ENCODE assay signal across 1 cellular context in the genomic region with DNA sequence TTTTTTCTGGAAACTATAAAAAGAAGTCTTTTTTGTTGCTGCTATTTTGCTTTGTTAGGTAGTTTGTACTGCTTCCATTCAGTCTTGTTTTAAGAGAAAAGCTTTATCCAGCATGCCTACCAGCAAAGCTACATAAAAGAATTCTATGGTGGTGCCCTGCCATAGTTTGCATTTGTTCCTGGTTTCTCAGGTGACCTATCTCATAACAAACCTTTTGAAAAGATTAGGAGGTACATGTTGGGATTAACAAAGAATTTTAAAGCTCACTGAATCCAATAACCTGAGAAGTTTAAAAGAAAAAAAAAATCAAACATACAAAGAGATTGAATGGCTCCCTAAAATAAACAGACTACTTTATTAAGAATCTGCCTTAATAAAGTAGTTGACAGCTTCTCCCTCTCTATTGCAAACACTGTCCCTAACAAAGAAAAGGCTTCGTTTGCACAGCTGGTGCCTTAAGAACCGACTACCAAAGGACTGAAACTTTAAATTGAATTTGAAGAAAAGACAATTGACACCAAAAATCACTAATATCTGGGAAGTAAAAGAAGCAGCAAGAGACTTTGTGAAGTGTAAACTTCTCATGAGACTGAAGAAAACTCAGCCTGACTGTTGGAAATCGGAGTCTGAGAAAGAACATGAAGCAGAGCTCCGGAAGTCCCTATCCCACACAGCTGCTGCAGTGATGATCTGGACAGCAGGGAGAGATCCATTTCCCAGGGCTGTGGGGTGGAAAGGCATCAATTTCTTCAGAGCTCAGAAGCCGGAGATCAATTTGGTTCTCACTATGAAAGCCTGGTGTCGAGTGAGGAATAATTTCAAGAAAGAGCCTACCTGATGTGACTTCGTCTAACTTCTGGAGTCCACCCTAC.
TF ChIP-seq lines count a peak whose summit lies in the region.

No MANE protein-coding gene starts in this region.

TF ChIP-seq in WTC11, 78 proteins besides CTCF, POLR2A, EP300 and RAD21:
- TF ChIP-seq, protein P1, sequence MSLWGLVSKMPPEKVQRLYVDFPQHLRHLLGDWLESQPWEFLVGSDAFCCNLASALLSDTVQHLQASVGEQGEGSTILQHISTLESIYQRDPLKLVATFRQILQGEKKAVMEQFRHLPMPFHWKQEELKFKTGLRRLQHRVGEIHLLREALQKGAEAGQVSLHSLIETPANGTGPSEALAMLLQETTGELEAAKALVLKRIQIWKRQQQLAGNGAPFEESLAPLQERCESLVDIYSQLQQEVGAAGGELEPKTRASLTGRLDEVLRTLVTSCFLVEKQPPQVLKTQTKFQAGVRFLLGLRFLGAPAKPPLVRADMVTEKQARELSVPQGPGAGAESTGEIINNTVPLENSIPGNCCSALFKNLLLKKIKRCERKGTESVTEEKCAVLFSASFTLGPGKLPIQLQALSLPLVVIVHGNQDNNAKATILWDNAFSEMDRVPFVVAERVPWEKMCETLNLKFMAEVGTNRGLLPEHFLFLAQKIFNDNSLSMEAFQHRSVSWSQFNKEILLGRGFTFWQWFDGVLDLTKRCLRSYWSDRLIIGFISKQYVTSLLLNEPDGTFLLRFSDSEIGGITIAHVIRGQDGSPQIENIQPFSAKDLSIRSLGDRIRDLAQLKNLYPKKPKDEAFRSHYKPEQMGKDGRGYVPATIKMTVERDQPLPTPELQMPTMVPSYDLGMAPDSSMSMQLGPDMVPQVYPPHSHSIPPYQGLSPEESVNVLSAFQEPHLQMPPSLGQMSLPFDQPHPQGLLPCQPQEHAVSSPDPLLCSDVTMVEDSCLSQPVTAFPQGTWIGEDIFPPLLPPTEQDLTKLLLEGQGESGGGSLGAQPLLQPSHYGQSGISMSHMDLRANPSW (CRISPR knock-in tag; conservative IDR thresholded peaks at IDR 0.05; ENCODE audit: low read depth) = no peak
- TF ChIP-seq CDX4 (CRISPR knock-in tag; IDR thresholded peaks at IDR 0.05; ENCODE audit: borderline replicate concordance) = no peak
- TF ChIP-seq ATF1 (CRISPR knock-in tag; IDR thresholded peaks at IDR 0.05) = no peak
- no peak for TF ChIP-seq NR1H2 (CRISPR knock-in tag; IDR thresholded peaks at IDR 0.05)
- TF ChIP-seq E2F1 (CRISPR knock-in tag; IDR thresholded peaks at IDR 0.05) = no peak
- TF ChIP-seq ZNF396 (CRISPR knock-in tag; IDR thresholded peaks at IDR 0.05; ENCODE audit: borderline replicate concordance) = no peak
- no peak for TF ChIP-seq JUN (CRISPR knock-in tag; IDR thresholded peaks at IDR 0.05)
- TF ChIP-seq HMGA2 (CRISPR knock-in tag; IDR thresholded peaks at IDR 0.05) = no peak
- TF ChIP-seq FOXJ3 (CRISPR knock-in tag; IDR thresholded peaks at IDR 0.05; ENCODE audit: borderline replicate concordance) = no peak
- TF ChIP-seq ZNF263 (CRISPR knock-in tag; IDR thresholded peaks at IDR 0.05; ENCODE audit: low read depth) = no peak
- no peak for TF ChIP-seq TEAD4 (CRISPR knock-in tag; IDR thresholded peaks at IDR 0.05)
- no peak for TF ChIP-seq ARID4B (CRISPR knock-in tag; IDR thresholded peaks at IDR 0.05; ENCODE audit: borderline replicate concordance)
- TF ChIP-seq, protein P2, sequence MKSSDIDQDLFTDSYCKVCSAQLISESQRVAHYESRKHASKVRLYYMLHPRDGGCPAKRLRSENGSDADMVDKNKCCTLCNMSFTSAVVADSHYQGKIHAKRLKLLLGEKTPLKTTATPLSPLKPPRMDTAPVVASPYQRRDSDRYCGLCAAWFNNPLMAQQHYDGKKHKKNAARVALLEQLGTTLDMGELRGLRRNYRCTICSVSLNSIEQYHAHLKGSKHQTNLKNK (CRISPR knock-in tag; IDR thresholded peaks at IDR 0.05) = no peak
- TF ChIP-seq ESRRA (CRISPR knock-in tag; IDR thresholded peaks at IDR 0.05; ENCODE audit: borderline replicate concordance) = no peak
- TF ChIP-seq, protein P3, sequence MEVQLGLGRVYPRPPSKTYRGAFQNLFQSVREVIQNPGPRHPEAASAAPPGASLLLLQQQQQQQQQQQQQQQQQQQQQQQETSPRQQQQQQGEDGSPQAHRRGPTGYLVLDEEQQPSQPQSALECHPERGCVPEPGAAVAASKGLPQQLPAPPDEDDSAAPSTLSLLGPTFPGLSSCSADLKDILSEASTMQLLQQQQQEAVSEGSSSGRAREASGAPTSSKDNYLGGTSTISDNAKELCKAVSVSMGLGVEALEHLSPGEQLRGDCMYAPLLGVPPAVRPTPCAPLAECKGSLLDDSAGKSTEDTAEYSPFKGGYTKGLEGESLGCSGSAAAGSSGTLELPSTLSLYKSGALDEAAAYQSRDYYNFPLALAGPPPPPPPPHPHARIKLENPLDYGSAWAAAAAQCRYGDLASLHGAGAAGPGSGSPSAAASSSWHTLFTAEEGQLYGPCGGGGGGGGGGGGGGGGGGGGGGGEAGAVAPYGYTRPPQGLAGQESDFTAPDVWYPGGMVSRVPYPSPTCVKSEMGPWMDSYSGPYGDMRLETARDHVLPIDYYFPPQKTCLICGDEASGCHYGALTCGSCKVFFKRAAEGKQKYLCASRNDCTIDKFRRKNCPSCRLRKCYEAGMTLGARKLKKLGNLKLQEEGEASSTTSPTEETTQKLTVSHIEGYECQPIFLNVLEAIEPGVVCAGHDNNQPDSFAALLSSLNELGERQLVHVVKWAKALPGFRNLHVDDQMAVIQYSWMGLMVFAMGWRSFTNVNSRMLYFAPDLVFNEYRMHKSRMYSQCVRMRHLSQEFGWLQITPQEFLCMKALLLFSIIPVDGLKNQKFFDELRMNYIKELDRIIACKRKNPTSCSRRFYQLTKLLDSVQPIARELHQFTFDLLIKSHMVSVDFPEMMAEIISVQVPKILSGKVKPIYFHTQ (CRISPR knock-in tag; IDR thresholded peaks at IDR 0.05) = no peak
